Comparison of ENCODE assay signal across 14 cellular contexts in the genomic region with DNA sequence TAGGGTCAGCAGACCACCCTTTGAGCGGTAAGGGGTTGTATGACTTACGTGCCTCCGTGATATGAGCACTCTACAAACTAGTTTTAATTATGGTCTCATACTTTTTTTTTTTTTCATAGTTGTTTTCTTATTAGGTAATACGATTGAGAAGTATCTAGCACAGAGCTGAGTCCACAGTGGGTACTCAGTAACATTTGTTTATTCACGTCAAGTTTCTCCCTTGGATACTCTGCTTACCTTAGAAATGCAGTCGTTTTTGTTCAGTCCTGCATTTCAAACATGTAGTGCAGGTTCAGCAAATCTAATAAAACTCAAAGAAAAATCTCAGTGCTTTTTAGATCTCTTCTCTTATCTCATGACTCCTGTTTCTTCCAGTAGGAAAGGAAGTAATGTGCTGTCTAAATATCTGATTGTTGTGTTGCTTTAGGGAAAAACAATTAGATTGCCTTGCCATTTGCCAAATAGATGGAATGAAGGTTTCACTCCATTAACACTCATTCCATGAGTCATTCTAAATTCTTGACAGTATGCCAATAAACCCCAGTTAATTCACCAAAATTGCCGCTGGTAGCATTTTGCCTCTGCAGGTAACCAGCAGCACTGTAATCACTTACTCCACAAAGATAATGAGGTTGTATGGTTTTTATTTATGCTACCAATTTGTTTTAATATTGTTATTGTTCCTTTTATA.
DNase-seq lines count a peak whose midpoint lies in the region; ATAC-seq, FAIRE-seq and TF ChIP-seq lines count a peak whose summit lies in the region.
"Had no signal": no experiment of that assay in that cellular context is flagged by ENCODE, and none has a peak within 500 bp of the region (broad histone marks: within the 10 kb centered on the region; RNA-seq: fewer than 3 reads in every experiment).

No MANE protein-coding gene starts in this region.

- no peaks in the 10 kb centered on the region for H4K20me1 ChIP-seq in HepG2 (ENCODE audit: insufficient read depth, low read length)

- POLR2A ChIA-PET in HepG2 (lab: Yijun Ruan, JAX) = no interaction called here

- no peaks in the 10 kb centered on the region for H3K9me3 Mint-ChIP-seq in chondrocyte (ENCODE audit: low read depth)
- H3K9me3 Mint-ChIP-seq: activated T-cell treated with anti-CD3 and anti-CD28 coated beads, Interleukin-2, amount 50 U/mL, for 72 hours had no signal

- H3K36me3 ChIP-seq in lower lobe of right lung (no peaks in the 10 kb centered on the region), HepG2 (replicated peaks in 1 of 2; ENCODE audit: control insufficient read depth in 1 of 2, insufficient read depth in 2 of 2, low read length in 2 of 2) (no peaks in the 10 kb centered on the region)
- H3K36me3 ChIP-seq: ascending aorta had no signal

- TF ChIP-seq POLR2A in HepG2 (IDR thresholded peaks at IDR 0.05; ENCODE audit: insufficient read depth in 1 of 2, low read depth in 2 of 2, low read length in 2 of 2) = no peak

- H3K27me3 Mint-ChIP-seq in chondrocyte (ENCODE audit: low read depth) = peaks cover 46% of the 10 kb centered on the region

- FAIRE-seq in HepG2 (lab: Jason Lieb, UNC) = no peak
- FAIRE-seq: GM12891, GM19239 had no signal

- intact Hi-C loops in lower lobe of right lung (cut with DNase I) (no loop called here), HepG2 (cut with micrococcal nuclease; ENCODE audit: unreplicated experiment) (no loop called here)

- H3K4me3 Mint-ChIP-seq in chondrocyte (ENCODE audit: unreplicated experiment) = no peak overlapping the region
- H3K4me3 Mint-ChIP-seq: activated T-cell treated with anti-CD3 and anti-CD28 coated beads, Interleukin-2, amount 50 U/mL, for 72 hours had no signal

- no peak overlapping the region for H3K27ac Mint-ChIP-seq in chondrocyte (ENCODE audit: unreplicated experiment)
- H3K27ac Mint-ChIP-seq: activated T-cell treated with anti-CD3 and anti-CD28 coated beads, Interleukin-2, amount 50 U/mL, for 72 hours had no signal

- 8% methylated on average over 7 of the region's 7 CpGs for WGBS in HepG2 (ENCODE audit: low lambda C conversion rate)

- H3K27ac ChIP-seq in lower lobe of right lung = no peak overlapping the region
- no peak overlapping the region for H3K27ac ChIP-seq in HepG2 (ENCODE audit: extremely low read length, insufficient read depth, low read length)
- H3K27ac ChIP-seq: ascending aorta had no signal

- CTCF ChIA-PET in HepG2 (lab: Yijun Ruan, JAX; ENCODE audit: low intra/inter-chr PET ratio, low total read pairs) = no interaction called here

- no peaks in the 10 kb centered on the region for H3K36me3 Mint-ChIP-seq in chondrocyte (ENCODE audit: low read depth)

- H2AFZ ChIP-seq in HepG2 (ENCODE audit: low read length) = no peak overlapping the region

- no peak for TF ChIP-seq EP300 in HepG2 (IDR thresholded peaks at IDR 0.05; ENCODE audit: low read depth in 2 of 2, low read length in 2 of 2)
- TF ChIP-seq EP300 in HepG2 (CRISPR knock-in tag; IDR thresholded peaks at IDR 0.05; ENCODE audit: borderline replicate concordance) = no peak

- H3K79me2 ChIP-seq in HepG2 (ENCODE audit: insufficient read depth, low read length) = no peaks in the 10 kb centered on the region

- H3K4me1 Mint-ChIP-seq in chondrocyte (ENCODE audit: low read depth) = peaks cover 3% of the 10 kb centered on the region

- TF ChIP-seq RAD21 in HepG2 (CRISPR knock-in tag; IDR thresholded peaks at IDR 0.05) = no peak

- no peaks in the 10 kb centered on the region for H3K9me3 ChIP-seq in lower lobe of right lung
- H3K9me3 ChIP-seq in HepG2 (ENCODE audit: low read length) = no peaks in the 10 kb centered on the region
- H3K9me3 ChIP-seq: ascending aorta, mucosa of descending colon had no signal

- ATAC-seq in lower lobe of right lung (peak; percentile 84 to 86), HepG2 (no peak)
- ATAC-seq: activated T-cell treated with anti-CD3 and anti-CD28 coated beads, Interleukin-2, amount 50 U/mL, for 72 hours; mucosa of descending colon had no signal

- in situ Hi-C loops in HepG2 (cut with HindIII; ENCODE audit: extremely low pct_ligation_motif_present, low pct_unique_long_range_greater_than_20kb) = no loop called here

- TF ChIP-seq CTCF in lower lobe of right lung (IDR thresholded peaks at IDR 0.05) (no peak), HepG2 (CRISPR knock-in tag; IDR thresholded peaks at IDR 0.05) (no peak), chondrocyte (IDR thresholded peaks at IDR 0.05) (no peak)

- H3K4me1 ChIP-seq in lower lobe of right lung (no peaks in the 10 kb centered on the region), HepG2 (ENCODE audit: insufficient read depth, low read length) (no peaks in the 10 kb centered on the region)
- H3K4me1 ChIP-seq: ascending aorta had no signal

- no peak overlapping the region for H3K4me3 ChIP-seq in lower lobe of right lung
- H3K4me3 ChIP-seq in HepG2 (replicated peaks in 1 of 3; ENCODE audit: insufficient read depth in 1 of 3, low read depth in 2 of 3, low read length in 3 of 3) = no peak overlapping the region
- H3K4me3 ChIP-seq: ascending aorta, mucosa of descending colon had no signal

- no peaks in the 10 kb centered on the region for H3K27me3 ChIP-seq in lower lobe of right lung (ENCODE audit: low read depth)
- peaks cover 2 to 4% of the 10 kb centered on the region in 2 experiments; a peak in 1 of 5 replicates for H3K27me3 ChIP-seq in HepG2 (ENCODE audit: control insufficient read depth in 1 of 2, insufficient read depth in 2 of 2, low read length in 2 of 2)
- H3K27me3 ChIP-seq: ascending aorta had no signal

- BruUV-seq in HepG2 (replicated peaks; lab: Mats Ljungman, UMichigan) = no TSS peak

- no peak overlapping the region for H3K9ac ChIP-seq in HepG2 (ENCODE audit: insufficient read depth, low read depth, low read length)

- peak; percentile 7 for DNase-seq in HCEC 1CT
- DNase-seq in NCI-H1930 (lab: John Stamatoyannopoulos, UW) = peak; percentile 25 to 52
- DNase-seq in SW480 (ENCODE audit: low spot score) = peak; percentile 1
- DNase-seq in lower lobe of right lung = no peak
- DNase-seq in HepG2 (ENCODE audit: low spot score) = no peak
- DNase-seq in chondrocyte (ENCODE audit: low spot score) = no peak
- no peak for DNase-seq in EL
- DNase-seq in activated naive CD4-positive, alpha-beta T cell treated with anti-CD3 and anti-CD28 coated beads, Interleukin-2, amount 50 U/mL, for 16 hours = no peak
- DNase-seq: activated CD4-positive, CD25-positive, alpha-beta regulatory T cell treated with anti-CD3 and anti-CD28 coated beads, Interleukin-2, amount 50 U/mL, for 72 hours; activated T-cell treated with anti-CD3 and anti-CD28 coated beads, Interleukin-2, amount 50 U/mL, for 72 hours; mucosa of descending colon had no signal

- no peak overlapping the region for H3K4me2 ChIP-seq in HepG2 (ENCODE audit: low read depth, low read length)

TF ChIP-seq in HepG2, 621 proteins besides CTCF, POLR2A, EP300 and RAD21:
- TF ChIP-seq ZNF652 (CRISPR knock-in tag; IDR thresholded peaks at IDR 0.05; ENCODE audit: borderline replicate concordance, low read depth) (no peak), HMG20A (CRISPR knock-in tag; IDR thresholded peaks at IDR 0.05; ENCODE audit: borderline replicate concordance) (no peak), SMAD9 (CRISPR knock-in tag; IDR thresholded peaks at IDR 0.05) (no peak), MXI1 (IDR thresholded peaks at IDR 0.05; ENCODE audit: borderline replicate concordance, low read depth, low read length) (no peak), ZSCAN22 (CRISPR knock-in tag; IDR thresholded peaks at IDR 0.05) (no peak), NCOA5 (CRISPR knock-in tag; IDR thresholded peaks at IDR 0.05) (no peak), ARNTL (CRISPR knock-in tag; IDR thresholded peaks at IDR 0.05) (no peak), SP1 (IDR thresholded peaks at IDR 0.05) (no peak), SP1 (CRISPR knock-in tag; IDR thresholded peaks at IDR 0.05) (no peak), SSRP1 (CRISPR knock-in tag; IDR thresholded peaks at IDR 0.05) (no peak), NFE2 (CRISPR knock-in tag; IDR thresholded peaks at IDR 0.05) (no peak), HNF4G (IDR thresholded peaks at IDR 0.05; ENCODE audit: borderline replicate concordance, low read depth, low read length) (no peak), HNF4G (CRISPR knock-in tag; IDR thresholded peaks at IDR 0.05; ENCODE audit: borderline replicate concordance, low read depth) (no peak), ZFAT (CRISPR knock-in tag; conservative IDR thresholded peaks at IDR 0.05) (no peak), MYC (CRISPR knock-in tag; IDR thresholded peaks at IDR 0.05; ENCODE audit: borderline replicate concordance) (no peak), SNRNP70 (IDR thresholded peaks at IDR 0.05; ENCODE audit: low read depth, low read length) (no peak)
- TF ChIP-seq, protein P1, sequence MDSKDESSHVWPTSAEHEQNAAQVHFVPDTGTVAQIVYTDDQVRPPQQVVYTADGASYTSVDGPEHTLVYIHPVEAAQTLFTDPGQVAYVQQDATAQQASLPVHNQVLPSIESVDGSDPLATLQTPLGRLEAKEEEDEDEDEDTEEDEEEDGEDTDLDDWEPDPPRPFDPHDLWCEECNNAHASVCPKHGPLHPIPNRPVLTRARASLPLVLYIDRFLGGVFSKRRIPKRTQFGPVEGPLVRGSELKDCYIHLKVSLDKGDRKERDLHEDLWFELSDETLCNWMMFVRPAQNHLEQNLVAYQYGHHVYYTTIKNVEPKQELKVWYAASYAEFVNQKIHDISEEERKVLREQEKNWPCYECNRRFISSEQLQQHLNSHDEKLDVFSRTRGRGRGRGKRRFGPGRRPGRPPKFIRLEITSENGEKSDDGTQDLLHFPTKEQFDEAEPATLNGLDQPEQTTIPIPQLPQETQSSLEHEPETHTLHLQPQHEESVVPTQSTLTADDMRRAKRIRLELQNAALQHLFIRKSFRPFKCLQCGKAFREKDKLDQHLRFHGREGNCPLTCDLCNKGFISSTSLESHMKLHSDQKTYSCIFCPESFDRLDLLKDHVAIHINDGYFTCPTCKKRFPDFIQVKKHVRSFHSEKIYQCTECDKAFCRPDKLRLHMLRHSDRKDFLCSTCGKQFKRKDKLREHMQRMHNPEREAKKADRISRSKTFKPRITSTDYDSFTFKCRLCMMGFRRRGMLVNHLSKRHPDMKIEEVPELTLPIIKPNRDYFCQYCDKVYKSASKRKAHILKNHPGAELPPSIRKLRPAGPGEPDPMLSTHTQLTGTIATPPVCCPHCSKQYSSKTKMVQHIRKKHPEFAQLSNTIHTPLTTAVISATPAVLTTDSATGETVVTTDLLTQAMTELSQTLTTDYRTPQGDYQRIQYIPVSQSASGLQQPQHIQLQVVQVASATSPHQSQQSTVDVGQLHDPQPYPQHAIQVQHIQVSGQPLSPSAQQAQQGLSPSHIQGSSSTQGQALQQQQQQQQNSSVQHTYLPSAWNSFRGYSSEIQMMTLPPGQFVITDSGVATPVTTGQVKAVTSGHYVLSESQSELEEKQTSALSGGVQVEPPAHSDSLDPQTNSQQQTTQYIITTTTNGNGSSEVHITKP (CRISPR knock-in tag; IDR thresholded peaks at IDR 0.05; ENCODE audit: low read depth) = no peak

Comparison
In these comparisons a context has a peak if more than half of its experiments do, and no peak if none do; other contexts are left out.
1. DNase-seq: peak in HCEC 1CT (single experiment), NCI-H1930 (2 of 2) and SW480 (single experiment); none in lower lobe of right lung (single experiment), HepG2 (single experiment), chondrocyte (single experiment), EL (single experiment) and activated naive CD4-positive, alpha-beta T cell treated with anti-CD3 and anti-CD28 coated beads, Interleukin-2, amount 50 U/mL, for 16 hours (single experiment).